Comparison of ENCODE assay signal across 21 cellular contexts in the genomic region with DNA sequence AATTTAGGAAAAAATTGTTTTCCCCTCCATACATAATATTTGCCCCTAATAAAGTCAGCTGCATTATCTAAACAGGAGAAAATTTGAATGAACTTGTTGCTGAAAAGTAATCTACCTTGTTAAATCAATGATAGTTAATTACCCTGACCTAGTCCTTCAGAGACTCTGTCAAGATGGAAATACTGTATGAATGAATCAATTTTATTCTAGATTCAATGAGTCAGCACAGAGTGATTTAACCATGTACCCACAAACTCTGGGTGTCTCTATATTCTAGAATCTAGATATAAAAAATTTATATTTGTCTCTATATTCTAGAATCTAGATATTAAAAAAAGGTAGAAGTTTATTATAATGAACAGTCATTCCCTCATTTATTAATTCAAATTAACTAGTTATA.
"Had no signal": no experiment of that assay in that cellular context is flagged by ENCODE, and none has a peak within 500 bp of the region (broad histone marks: within the 10 kb centered on the region; RNA-seq: fewer than 3 reads in every experiment).

No MANE protein-coding gene starts in this region.

- H3K27me3 Mint-ChIP-seq: activated CD4-positive, alpha-beta T cell treated with anti-CD3 and anti-CD28 coated beads for 36 hours; activated CD8-positive, alpha-beta T cell treated with anti-CD3 and anti-CD28 coated beads for 36 hours had no signal

- H3K9me3 ChIP-seq: SJSA1 had no signal

- H3K27ac ChIP-seq: SJSA1 had no signal

- FAIRE-seq: colon, K562 had no signal

- DNase-seq: activated CD4-positive, alpha-beta T cell treated with anti-CD3 and anti-CD28 coated beads for 36 hours; activated CD8-positive, alpha-beta memory T cell treated with anti-CD3 and anti-CD28 coated beads, Interleukin-2, amount 50 U/mL, for 4 hours; activated CD8-positive, alpha-beta T cell treated with anti-CD3 and anti-CD28 coated beads for 36 hours; activated T-cell treated with anti-CD3 and anti-CD28 coated beads, Interleukin-2, amount 50 U/mL, for 72 hours; anterior cingulate cortex; cerebellar nuclear complex; Karpas-422; NCI-H1092; NCI-H1417; NCI-H2029 treated with DMSO at 0.1 percent for 48 hours; NCI-H510A; NCI-H526 treated with DMSO at 0.1 percent for 48 hours; NCI-H82; RPMI8226; SW 1271 had no signal

- H3K4me3 ChIP-seq: K562, SJSA1 had no signal

- H3K27ac Mint-ChIP-seq: activated CD4-positive, alpha-beta T cell treated with anti-CD3 and anti-CD28 coated beads for 36 hours; activated CD8-positive, alpha-beta T cell treated with anti-CD3 and anti-CD28 coated beads for 36 hours; activated naive CD4-positive, alpha-beta T cell treated with anti-CD3 and anti-CD28 coated beads, Interleukin-2, amount 50 U/mL, for 72 hours; activated T-cell treated with anti-CD3 and anti-CD28 coated beads, Interleukin-2, amount 50 U/mL, for 72 hours; T-helper 2 cell treated with Interferon-gamma antibody and Interleukin-4, amounts not matched to agents 5 μg/mL and 100 μg/mL, for 36 hours had no signal

- H3K9me3 Mint-ChIP-seq: activated CD8-positive, alpha-beta T cell treated with anti-CD3 and anti-CD28 coated beads for 36 hours; activated naive CD4-positive, alpha-beta T cell treated with anti-CD3 and anti-CD28 coated beads, Interleukin-2, amount 50 U/mL, for 72 hours; activated T-cell treated with anti-CD3 and anti-CD28 coated beads, Interleukin-2, amount 50 U/mL, for 72 hours; T-helper 2 cell treated with Interferon-gamma antibody and Interleukin-4, amounts not matched to agents 5 μg/mL and 100 μg/mL, for 36 hours; WTC11 had no signal

- H3K4me3 Mint-ChIP-seq: activated CD4-positive, alpha-beta T cell treated with anti-CD3 and anti-CD28 coated beads for 36 hours; activated CD8-positive, alpha-beta T cell treated with anti-CD3 and anti-CD28 coated beads for 36 hours; activated T-cell treated with anti-CD3 and anti-CD28 coated beads, Interleukin-2, amount 50 U/mL, for 72 hours; T-helper 2 cell treated with Interferon-gamma antibody and Interleukin-4, amounts not matched to agents 5 μg/mL and 100 μg/mL, for 36 hours; WTC11 had no signal

- H3K27me3 ChIP-seq: SJSA1 had no signal

- H3K4me1 ChIP-seq: SJSA1 had no signal
